In the genomic region with DNA sequence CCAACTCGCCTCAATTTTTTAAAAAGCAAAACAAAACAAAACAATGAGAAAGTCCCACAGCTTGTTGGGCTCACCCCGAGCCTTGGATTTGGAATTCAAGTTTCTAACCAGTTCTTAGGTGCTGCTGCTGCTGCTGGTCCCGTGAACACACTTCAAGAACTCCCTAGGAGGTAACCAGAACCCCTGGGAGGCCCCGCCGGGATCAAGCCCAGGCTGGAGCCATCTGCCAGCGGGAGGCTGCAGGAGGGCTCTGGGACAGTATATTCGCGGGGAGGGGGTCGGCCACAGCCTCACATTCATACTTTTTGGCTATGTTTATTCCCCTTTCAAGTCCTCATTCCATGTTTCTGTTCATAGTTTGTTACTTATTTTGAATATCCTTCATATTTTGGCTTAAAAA, we compare ENCODE assay signal across 33 cellular contexts.
"Had no signal": no experiment of that assay in that cellular context is flagged by ENCODE, and none has a peak within 500 bp of the region (broad histone marks: within the 10 kb centered on the region; RNA-seq: fewer than 3 reads in every experiment).

No MANE protein-coding gene starts in this region.

- H3K36me3 ChIP-seq: brain microvascular endothelial cell had no signal

- H3K4me3 Mint-ChIP-seq: activated CD4-positive, alpha-beta T cell treated with anti-CD3 and anti-CD28 coated beads, Interleukin-2, amount 10 ng/mL, durations not matched to agents 24 days and 14 days; activated CD8-positive, alpha-beta T cell treated with anti-CD3 and anti-CD28 coated beads for 36 hours; activated naive CD8-positive, alpha-beta T cell treated with anti-CD3 and anti-CD28 coated beads for 36 hours; activated T-cell treated with anti-CD3 and anti-CD28 coated beads, Interleukin-2, amount 50 U/mL, for 72 hours; activated T-helper 17 cell treated with anti-CD3 and anti-CD28 coated beads, Interleukin-2, amount 50 U/mL, for 72 hours; central memory CD8-positive, alpha-beta T cell had no signal

- H3K27ac ChIP-seq: brain microvascular endothelial cell, RWPE1, VCaP had no signal

- H3K27ac Mint-ChIP-seq: activated CD4-positive, alpha-beta T cell treated with anti-CD3 and anti-CD28 coated beads, Interleukin-2, amount 10 ng/mL, durations not matched to agents 24 days and 14 days; activated CD8-positive, alpha-beta T cell treated with anti-CD3 and anti-CD28 coated beads for 36 hours; activated naive CD8-positive, alpha-beta T cell treated with anti-CD3 and anti-CD28 coated beads for 36 hours; activated T-cell treated with anti-CD3 and anti-CD28 coated beads, Interleukin-2, amount 50 U/mL, for 72 hours; activated T-helper 17 cell treated with anti-CD3 and anti-CD28 coated beads, Interleukin-2, amount 50 U/mL, for 72 hours had no signal

- H3K4me3 ChIP-seq: K562 had no signal

- ATAC-seq: activated CD8-positive, alpha-beta T cell treated with anti-CD3 and anti-CD28 coated beads for 36 hours; activated T-cell treated with anti-CD3 and anti-CD28 coated beads, Interleukin-2, amount 50 U/mL, for 72 hours; activated T-helper 17 cell treated with anti-CD3 and anti-CD28 coated beads, Interleukin-2, amount 50 U/mL, for 72 hours; K562; PC-3; Right ventricle myocardium inferior had no signal

- H3K9me3 Mint-ChIP-seq: activated CD4-positive, alpha-beta T cell treated with anti-CD3 and anti-CD28 coated beads, Interleukin-2, amount 10 ng/mL, durations not matched to agents 24 days and 14 days; activated CD8-positive, alpha-beta T cell treated with anti-CD3 and anti-CD28 coated beads for 36 hours; activated naive CD8-positive, alpha-beta T cell treated with anti-CD3 and anti-CD28 coated beads for 36 hours; activated T-cell treated with anti-CD3 and anti-CD28 coated beads, Interleukin-2, amount 50 U/mL, for 72 hours; activated T-helper 17 cell treated with anti-CD3 and anti-CD28 coated beads, Interleukin-2, amount 50 U/mL, for 72 hours; central memory CD8-positive, alpha-beta T cell had no signal

- H3K27me3 Mint-ChIP-seq: activated CD4-positive, alpha-beta T cell treated with anti-CD3 and anti-CD28 coated beads, Interleukin-2, amount 10 ng/mL, durations not matched to agents 24 days and 14 days; activated naive CD8-positive, alpha-beta T cell treated with anti-CD3 and anti-CD28 coated beads for 36 hours had no signal

- DNase-seq: activated CD4-positive, alpha-beta T cell treated with anti-CD3 and anti-CD28 coated beads, Interleukin-2, amount 10 ng/mL, durations not matched to agents 24 days and 14 days; activated CD4-positive, alpha-beta T cell treated with anti-CD3 and anti-CD28 coated beads, Interleukin-2, amount 50 U/mL, for 4 hours; activated CD8-positive, alpha-beta T cell treated with anti-CD3 and anti-CD28 coated beads for 36 hours; activated effector memory CD4-positive, alpha-beta T cell treated with anti-CD3 and anti-CD28 coated beads, Interleukin-2, amount 50 U/mL, for 16 hours; activated naive CD4-positive, alpha-beta T cell; activated naive CD4-positive, alpha-beta T cell treated with anti-CD3 and anti-CD28 coated beads, Interleukin-2, amount 50 U/mL, for 16 hours; activated naive CD8-positive, alpha-beta T cell treated with anti-CD3 and anti-CD28 coated beads for 36 hours; activated T-cell treated with anti-CD3 and anti-CD28 coated beads, Interleukin-2, amount 50 U/mL, for 1 hour; activated T-cell treated with anti-CD3 and anti-CD28 coated beads, Interleukin-2, amount 50 U/mL, for 72 hours; amniotic stem cell; aorta; brain microvascular endothelial cell; IMR-90; NCI-H1092 treated with DMSO at 0.1 percent for 48 hours; NCI-H1417 treated with DMSO at 0.1 percent for 48 hours; NCI-H187 treated with DMSO at 0.1 percent for 48 hours; NCI-H2081; NCI-H2227 treated with DMSO at 0.1 percent for 48 hours; NCI-H446; NCI-H526 treated with DMSO at 0.1 percent for 48 hours; NCI-H774; PC-3; SIG-M5; SW 1271; T-helper 1 cell; T-helper 2 cell; T-helper 9 cell had no signal

- H3K36me3 Mint-ChIP-seq: activated naive CD8-positive, alpha-beta T cell treated with anti-CD3 and anti-CD28 coated beads for 36 hours had no signal

- H3K4me1 Mint-ChIP-seq: activated CD4-positive, alpha-beta T cell treated with anti-CD3 and anti-CD28 coated beads, Interleukin-2, amount 10 ng/mL, durations not matched to agents 24 days and 14 days; activated naive CD8-positive, alpha-beta T cell treated with anti-CD3 and anti-CD28 coated beads for 36 hours; activated T-helper 17 cell treated with anti-CD3 and anti-CD28 coated beads, Interleukin-2, amount 50 U/mL, for 72 hours; central memory CD8-positive, alpha-beta T cell had no signal
